8 cellular contexts compared by ENCODE assay signal in genomic region chr17:79777166-79777843, GRCh38. TPM values are rescaled to one million over a fixed set of nuclear protein-coding genes. Genes with fewer than 3 reads are reported as not detected.
DNase-seq lines count a peak whose midpoint lies in the region; ATAC-seq, FAIRE-seq and TF ChIP-seq lines count a peak whose summit lies in the region.

No MANE protein-coding gene starts in this region.

- TF ChIP-seq RAD21 in Ishikawa (IDR thresholded peaks at IDR 0.05; ENCODE audit: low read depth) = no peak

- no peak overlapping the region for H3K27ac Mint-ChIP-seq in T-helper 1 cell treated with Interleukin-12 subunit alpha and Interleukin-12 subunit beta and Interleukin-4 antibody, amounts not matched to agents 30 μg/mL and 1 μg/mL, for 36 hours

- no peak for ATAC-seq in HG03108 (IDR thresholded peaks at IDR 0.05; ENCODE audit: unreplicated experiment)

- TF ChIP-seq POLR2A in GM12891 (IDR thresholded peaks at IDR 0.05; ENCODE audit: low read depth, low read length) = no peak

- H3K4me3 ChIP-seq in epithelial cell of proximal tubule (ENCODE audit: low read depth, low read length) (peak overlapping the region; percentile 55), mononuclear cell (ENCODE audit: low read length) (peak overlapping the region; percentile 24)

- H3K27me3 ChIP-seq in mononuclear cell (ENCODE audit: insufficient read depth, low read length) = peaks cover 56% of the 10 kb centered on the region

- peaks cover 26% of the 10 kb centered on the region for H3K4me1 ChIP-seq in mononuclear cell (ENCODE audit: insufficient read depth, low read length)

- FAIRE-seq in GM12891 (lab: Jason Lieb, UNC) (no peak), urothelium cell line (lab: Jason Lieb, UNC) (peak; percentile 20)

- no peaks in the 10 kb centered on the region for H3K36me3 Mint-ChIP-seq in T-helper 1 cell treated with Interleukin-12 subunit alpha and Interleukin-12 subunit beta and Interleukin-4 antibody, amounts not matched to agents 30 μg/mL and 1 μg/mL, for 36 hours (ENCODE audit: low read depth)

- peak; percentile 28 for TF ChIP-seq CTCF in epithelial cell of proximal tubule (conservative IDR thresholded peaks at IDR 0.05; ENCODE audit: low read depth, low read length)

- peaks cover 16% of the 10 kb centered on the region for H3K4me1 Mint-ChIP-seq in T-helper 1 cell treated with Interleukin-12 subunit alpha and Interleukin-12 subunit beta and Interleukin-4 antibody, amounts not matched to agents 30 μg/mL and 1 μg/mL, for 36 hours (ENCODE audit: low read depth)

- no peaks in the 10 kb centered on the region for H3K9me3 ChIP-seq in mononuclear cell (ENCODE audit: low read depth, low read length)

- H3K4me3 Mint-ChIP-seq in T-helper 1 cell treated with Interleukin-12 subunit alpha and Interleukin-12 subunit beta and Interleukin-4 antibody, amounts not matched to agents 30 μg/mL and 1 μg/mL, for 36 hours = peak overlapping the region; percentile 73

- TF ChIP-seq EP300 in Ishikawa (IDR thresholded peaks at IDR 0.05; ENCODE audit: borderline replicate concordance) = no peak

- DNase-seq in AML-193 (lab: John Stamatoyannopoulos, UW) = peak; percentile 53 to 59
- peak; percentile 48 for DNase-seq in GM12891 (ENCODE audit: insufficient read length, low spot score)
- no peak for DNase-seq in epithelial cell of proximal tubule (ENCODE audit: low read depth)
- peak; percentile 93 for DNase-seq in urothelium cell line (ENCODE audit: low spot score)

- no peaks in the 10 kb centered on the region for H3K9me3 Mint-ChIP-seq in T-helper 1 cell treated with Interleukin-12 subunit alpha and Interleukin-12 subunit beta and Interleukin-4 antibody, amounts not matched to agents 30 μg/mL and 1 μg/mL, for 36 hours

- peaks cover 77% of the 10 kb centered on the region for H3K27me3 Mint-ChIP-seq in T-helper 1 cell treated with Interleukin-12 subunit alpha and Interleukin-12 subunit beta and Interleukin-4 antibody, amounts not matched to agents 30 μg/mL and 1 μg/mL, for 36 hours (ENCODE audit: low read depth)

TF ChIP-seq in GM12891, 5 proteins besides CTCF, POLR2A, EP300 and RAD21:
- TF ChIP-seq POU2F2 (IDR thresholded peaks at IDR 0.05; ENCODE audit: low read depth, low read length) (no peak), PAX5 (IDR thresholded peaks at IDR 0.05; ENCODE audit: insufficient read depth, low read length, severe bottlenecking) (no peak), POLR2AphosphoS5 (IDR thresholded peaks at IDR 0.05; ENCODE audit: low read depth, low read length) (no peak), TAF1 (IDR thresholded peaks at IDR 0.05; ENCODE audit: low read depth, low read length) (no peak), SPI1 (IDR thresholded peaks at IDR 0.05; ENCODE audit: low read depth, low read length) (no peak)
TF ChIP-seq in GM12891: peak in this region for 0.

TF ChIP-seq in Ishikawa, 13 proteins besides CTCF, POLR2A, EP300 and RAD21:
- TF ChIP-seq NFIC (IDR thresholded peaks at IDR 0.05) = no peak
- no peak for TF ChIP-seq CEBPB (IDR thresholded peaks at IDR 0.05)
- no peak for TF ChIP-seq CREB1 (IDR thresholded peaks at IDR 0.05; ENCODE audit: low read depth)
- TF ChIP-seq USF1 (IDR thresholded peaks at IDR 0.05) = no peak
- TF ChIP-seq MAX (IDR thresholded peaks at IDR 0.05) = peak; percentile 46; the same call in 1 of the 2 replicates
- no peak for TF ChIP-seq FOXM1 (IDR thresholded peaks at IDR 0.05; ENCODE audit: borderline replicate concordance, low read depth)
- TF ChIP-seq ZBTB7A (IDR thresholded peaks at IDR 0.05; ENCODE audit: low read depth) = peak; percentile 35; the same call in 1 of the 2 replicates
- no peak for TF ChIP-seq EGR1 (IDR thresholded peaks at IDR 0.05)
- TF ChIP-seq YY1 (IDR thresholded peaks at IDR 0.05; ENCODE audit: low read depth) = no peak

RNA-seq across cellular contexts. Expression of gene CBX2, which starts 0.6 kb away (rescaled TPM):
- 0.47 TPM for polyA plus RNA-seq in GM12891 (2012; ENCODE audit: low read depth, missing spikeins)
- total RNA-seq in epithelial cell of proximal tubule = 7.6 and 11.1 TPM in 2 replicates
- under 0.01 TPM for total RNA-seq in mononuclear cell

RNA-seq across cellular contexts. Expression of gene CBX8, which starts 19.6 kb away (rescaled TPM):
- polyA plus RNA-seq in GM12891 (2012; ENCODE audit: low read depth, missing spikeins) = 2.8 TPM
- total RNA-seq in epithelial cell of proximal tubule (3.5 and 4.1 TPM in 2 replicates), mononuclear cell (1.2 TPM)

RNA-seq across cellular contexts. Expression of gene ENPP7, which starts 46.6 kb away (rescaled TPM):
- polyA plus RNA-seq in GM12891 (2012; ENCODE audit: low read depth, missing spikeins) = 0.14 TPM
- total RNA-seq in epithelial cell of proximal tubule (not detected in 2 replicates), mononuclear cell (not detected)
